Comparison of ENCODE assay signal across 27 cellular contexts in genomic region chr18:11237066-11237465, GRCh38.
"Had no signal": no experiment of that assay in that cellular context is flagged by ENCODE, and none has a peak within 500 bp of the region (broad histone marks: within the 10 kb centered on the region; RNA-seq: fewer than 3 reads in every experiment).

No MANE protein-coding gene starts in this region.

- DNase-seq: islet precursor cell; left ventricle myocardium inferior; mesendoderm; naive B cell; natural killer cell; nucleus accumbens; pancreas; posterior cingulate gyrus; retina; right cardiac atrium; stimulated activated CD4-positive, alpha-beta T cell treated with anti-CD3 and anti-CD28 coated beads, Interleukin-12 subunit alpha, Interleukin-12 subunit beta, amount 100 ng/mL, for 4 hours; stimulated activated CD4-positive, alpha-beta T cell treated with anti-CD3 and anti-CD28 coated beads, Interleukin-4, amount 100 ng/mL, for 24 hours; stimulated activated naive CD4-positive, alpha-beta T cell; tibial artery; trophoblast cell; upper lobe of right lung had no signal

- H3K27ac ChIP-seq: hepatocyte, left ventricle myocardium inferior, pancreas, prostate gland, skin epidermis, suprapubic skin, thoracic aorta, tibial artery, upper lobe of right lung had no signal

- H3K4me3 Mint-ChIP-seq: mesothelial cell of epicardium; naive B cell; natural killer cell; stimulated activated effector memory CD8-positive, alpha-beta T cell treated with anti-CD3 and anti-CD28 coated beads, Interleukin-12 subunit alpha, Interleukin-12 subunit beta, amount 100 ng/mL, for 72 hours; stimulated activated naive CD8-positive, alpha-beta T cell treated with anti-CD3 and anti-CD28 coated beads, Interleukin-15, Interleukin-2, amounts not matched to agents 100 ng/mL and 50 ng/mL, for 24 hours had no signal

- H3K4me1 Mint-ChIP-seq: mesothelial cell of epicardium; naive B cell; natural killer cell; stimulated activated effector memory CD8-positive, alpha-beta T cell treated with anti-CD3 and anti-CD28 coated beads, Interleukin-12 subunit alpha, Interleukin-12 subunit beta, amount 100 ng/mL, for 72 hours had no signal

- H3K4me3 ChIP-seq: hepatocyte, left ventricle myocardium inferior, lung, pancreas, prostate gland, skin epidermis, suprapubic skin, thoracic aorta, tibial artery, upper lobe of right lung had no signal

- H3K4me2 ChIP-seq: hepatocyte had no signal

- ATAC-seq: natural killer cell; pancreas; right cardiac atrium; sciatic nerve; stimulated activated effector memory CD8-positive, alpha-beta T cell treated with anti-CD3 and anti-CD28 coated beads, Interleukin-12 subunit alpha, Interleukin-12 subunit beta, amount 100 ng/mL, for 72 hours; upper lobe of right lung had no signal

- H3K79me2 ChIP-seq: hepatocyte had no signal

- H3K9me3 Mint-ChIP-seq: stimulated activated naive CD8-positive, alpha-beta T cell treated with anti-CD3 and anti-CD28 coated beads, Interleukin-15, Interleukin-2, amounts not matched to agents 100 ng/mL and 50 ng/mL, for 24 hours had no signal

- H3K9me3 ChIP-seq: pancreas, prostate gland, suprapubic skin, upper lobe of right lung had no signal

- FAIRE-seq: pancreas, urothelium cell line had no signal

- H3K36me3 Mint-ChIP-seq: naive B cell; natural killer cell; stimulated activated effector memory CD8-positive, alpha-beta T cell treated with anti-CD3 and anti-CD28 coated beads, Interleukin-12 subunit alpha, Interleukin-12 subunit beta, amount 100 ng/mL, for 72 hours had no signal

- H3K4me1 ChIP-seq: left ventricle myocardium inferior, pancreas, prostate gland, suprapubic skin, tibial artery, upper lobe of right lung had no signal

- H3K36me3 ChIP-seq: left ventricle myocardium inferior, pancreas, prostate gland, suprapubic skin, thoracic aorta, tibial artery, upper lobe of right lung had no signal

- H2AFZ ChIP-seq: hepatocyte had no signal

- H3K27me3 ChIP-seq: hepatocyte, pancreas, suprapubic skin, tibial artery, upper lobe of right lung had no signal

- H3K27ac Mint-ChIP-seq: mesothelial cell of epicardium; naive B cell; natural killer cell; stimulated activated effector memory CD8-positive, alpha-beta T cell treated with anti-CD3 and anti-CD28 coated beads, Interleukin-12 subunit alpha, Interleukin-12 subunit beta, amount 100 ng/mL, for 72 hours; stimulated activated naive CD8-positive, alpha-beta T cell treated with anti-CD3 and anti-CD28 coated beads, Interleukin-15, Interleukin-2, amounts not matched to agents 100 ng/mL and 50 ng/mL, for 24 hours had no signal
